1 cellular context compared by ENCODE assay signal in genomic region chrX:43693602-43694406, GRCh38.
TF ChIP-seq lines count a peak whose summit lies in the region.

No MANE protein-coding gene starts in this region.

TF ChIP-seq in HepG2, 621 proteins besides CTCF, POLR2A, EP300 and RAD21 (continued from another document and continues in another):
- no peak for TF ChIP-seq ZNF883 (CRISPR knock-in tag; IDR thresholded peaks at IDR 0.05; ENCODE audit: not compliant biosample characterization)
- TF ChIP-seq EHMT2 (IDR thresholded peaks at IDR 0.05; ENCODE audit: borderline replicate concordance, low read depth, low read length) = no peak; the same call in 1 of the 2 replicates
- TF ChIP-seq CREB1 (IDR thresholded peaks at IDR 0.05) = no peak
- TF ChIP-seq CREB1 (CRISPR knock-in tag; IDR thresholded peaks at IDR 0.05) = 0 out of 2 replicates have a peak, but pooled peaks have one; percentile 54
- no peak for TF ChIP-seq MLX (CRISPR knock-in tag; IDR thresholded peaks at IDR 0.05)
- no peak for TF ChIP-seq ZNF33A (CRISPR knock-in tag; IDR thresholded peaks at IDR 0.05; ENCODE audit: borderline replicate concordance)
- no peak for TF ChIP-seq ZNF460 (CRISPR knock-in tag; IDR thresholded peaks at IDR 0.05; ENCODE audit: borderline replicate concordance)
- peak; percentile 59 for TF ChIP-seq TCF7 (IDR thresholded peaks at IDR 0.05; ENCODE audit: low read depth)
- TF ChIP-seq ZFP91 (CRISPR knock-in tag; IDR thresholded peaks at IDR 0.05; ENCODE audit: borderline replicate concordance) = 0 out of 2 replicates have a peak, but pooled peaks have one; percentile 42
- 0 out of 2 replicates have a peak, but pooled peaks have one; percentile 55 for TF ChIP-seq SPEN (CRISPR knock-in tag; IDR thresholded peaks at IDR 0.05; ENCODE audit: low read depth)
- TF ChIP-seq MTF1 (CRISPR knock-in tag; IDR thresholded peaks at IDR 0.05) = no peak
- TF ChIP-seq NCOA5 (CRISPR knock-in tag; IDR thresholded peaks at IDR 0.05) = no peak
- TF ChIP-seq ISL2 (CRISPR knock-in tag; IDR thresholded peaks at IDR 0.05) = peak; percentile 84
- no peak; the same call in 1 of the 2 replicates for TF ChIP-seq SOX13 (IDR thresholded peaks at IDR 0.05)
- TF ChIP-seq SOX13 (CRISPR knock-in tag; conservative IDR thresholded peaks at IDR 0.05 in 1 of 2, IDR thresholded peaks at IDR 0.05 in 1 of 2) = peak in 1 of 2 experiments; percentile 80; a peak in 2 of 4 replicates
- TF ChIP-seq, protein P1, sequence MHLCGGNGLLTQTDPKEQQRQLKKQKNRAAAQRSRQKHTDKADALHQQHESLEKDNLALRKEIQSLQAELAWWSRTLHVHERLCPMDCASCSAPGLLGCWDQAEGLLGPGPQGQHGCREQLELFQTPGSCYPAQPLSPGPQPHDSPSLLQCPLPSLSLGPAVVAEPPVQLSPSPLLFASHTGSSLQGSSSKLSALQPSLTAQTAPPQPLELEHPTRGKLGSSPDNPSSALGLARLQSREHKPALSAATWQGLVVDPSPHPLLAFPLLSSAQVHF (CRISPR knock-in tag; IDR thresholded peaks at IDR 0.05) = no peak
- peak; percentile 88 for TF ChIP-seq NCOA2 (CRISPR knock-in tag; IDR thresholded peaks at IDR 0.05)
- peak; percentile 87 for TF ChIP-seq ZEB1 (IDR thresholded peaks at IDR 0.05; ENCODE audit: insufficient replicate concordance, low read depth)
- no peak for TF ChIP-seq ZNF280D (CRISPR knock-in tag; IDR thresholded peaks at IDR 0.05)
- TF ChIP-seq ZNF629 (CRISPR knock-in tag; conservative IDR thresholded peaks at IDR 0.05) = no peak
- TF ChIP-seq NFATC3 (CRISPR knock-in tag; IDR thresholded peaks at IDR 0.05) = no peak
- TF ChIP-seq BCL6 (CRISPR knock-in tag; IDR thresholded peaks at IDR 0.05) = peak; percentile 72; the same call in 1 of the 2 replicates
- TF ChIP-seq PAF1 (CRISPR knock-in tag; IDR thresholded peaks at IDR 0.05) = no peak
- TF ChIP-seq ZNF710 (CRISPR knock-in tag; IDR thresholded peaks at IDR 0.05; ENCODE audit: borderline replicate concordance) = peak; percentile 51; the same call in 1 of the 2 replicates
- no peak for TF ChIP-seq ZNF343 (CRISPR knock-in tag; IDR thresholded peaks at IDR 0.05)
- TF ChIP-seq FOXA1 (IDR thresholded peaks at IDR 0.05) = no peak
- TF ChIP-seq FOXA1 (CRISPR knock-in tag; IDR thresholded peaks at IDR 0.05) = peak; percentile 34; the same call in 1 of the 2 replicates
- TF ChIP-seq, protein P2, sequence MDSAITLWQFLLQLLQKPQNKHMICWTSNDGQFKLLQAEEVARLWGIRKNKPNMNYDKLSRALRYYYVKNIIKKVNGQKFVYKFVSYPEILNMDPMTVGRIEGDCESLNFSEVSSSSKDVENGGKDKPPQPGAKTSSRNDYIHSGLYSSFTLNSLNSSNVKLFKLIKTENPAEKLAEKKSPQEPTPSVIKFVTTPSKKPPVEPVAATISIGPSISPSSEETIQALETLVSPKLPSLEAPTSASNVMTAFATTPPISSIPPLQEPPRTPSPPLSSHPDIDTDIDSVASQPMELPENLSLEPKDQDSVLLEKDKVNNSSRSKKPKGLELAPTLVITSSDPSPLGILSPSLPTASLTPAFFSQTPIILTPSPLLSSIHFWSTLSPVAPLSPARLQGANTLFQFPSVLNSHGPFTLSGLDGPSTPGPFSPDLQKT (CRISPR knock-in tag; IDR thresholded peaks at IDR 0.05; ENCODE audit: borderline replicate concordance) = no peak
- peak; percentile 71 for TF ChIP-seq SAP130 (CRISPR knock-in tag; IDR thresholded peaks at IDR 0.05; ENCODE audit: low read depth)
- TF ChIP-seq ZNF614 (CRISPR knock-in tag; IDR thresholded peaks at IDR 0.05; ENCODE audit: borderline replicate concordance) = no peak
- TF ChIP-seq, protein P3, sequence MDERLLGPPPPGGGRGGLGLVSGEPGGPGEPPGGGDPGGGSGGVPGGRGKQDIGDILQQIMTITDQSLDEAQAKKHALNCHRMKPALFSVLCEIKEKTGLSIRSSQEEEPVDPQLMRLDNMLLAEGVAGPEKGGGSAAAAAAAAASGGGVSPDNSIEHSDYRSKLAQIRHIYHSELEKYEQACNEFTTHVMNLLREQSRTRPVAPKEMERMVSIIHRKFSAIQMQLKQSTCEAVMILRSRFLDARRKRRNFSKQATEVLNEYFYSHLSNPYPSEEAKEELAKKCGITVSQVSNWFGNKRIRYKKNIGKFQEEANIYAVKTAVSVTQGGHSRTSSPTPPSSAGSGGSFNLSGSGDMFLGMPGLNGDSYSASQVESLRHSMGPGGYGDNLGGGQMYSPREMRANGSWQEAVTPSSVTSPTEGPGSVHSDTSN (CRISPR knock-in tag; IDR thresholded peaks at IDR 0.05) = no peak
- TF ChIP-seq THAP9 (CRISPR knock-in tag; IDR thresholded peaks at IDR 0.05; ENCODE audit: borderline replicate concordance) = no peak
- TF ChIP-seq MIXL1 (CRISPR knock-in tag; IDR thresholded peaks at IDR 0.05) = 0 out of 2 replicates have a peak, but pooled peaks have one; percentile 45
- TF ChIP-seq ZBTB21 (CRISPR knock-in tag; IDR thresholded peaks at IDR 0.05) = no peak
- TF ChIP-seq ARNT2 (CRISPR knock-in tag; IDR thresholded peaks at IDR 0.05; ENCODE audit: low read depth) = 0 out of 2 replicates have a peak, but pooled peaks have one; percentile 28
- TF ChIP-seq, protein P4, sequence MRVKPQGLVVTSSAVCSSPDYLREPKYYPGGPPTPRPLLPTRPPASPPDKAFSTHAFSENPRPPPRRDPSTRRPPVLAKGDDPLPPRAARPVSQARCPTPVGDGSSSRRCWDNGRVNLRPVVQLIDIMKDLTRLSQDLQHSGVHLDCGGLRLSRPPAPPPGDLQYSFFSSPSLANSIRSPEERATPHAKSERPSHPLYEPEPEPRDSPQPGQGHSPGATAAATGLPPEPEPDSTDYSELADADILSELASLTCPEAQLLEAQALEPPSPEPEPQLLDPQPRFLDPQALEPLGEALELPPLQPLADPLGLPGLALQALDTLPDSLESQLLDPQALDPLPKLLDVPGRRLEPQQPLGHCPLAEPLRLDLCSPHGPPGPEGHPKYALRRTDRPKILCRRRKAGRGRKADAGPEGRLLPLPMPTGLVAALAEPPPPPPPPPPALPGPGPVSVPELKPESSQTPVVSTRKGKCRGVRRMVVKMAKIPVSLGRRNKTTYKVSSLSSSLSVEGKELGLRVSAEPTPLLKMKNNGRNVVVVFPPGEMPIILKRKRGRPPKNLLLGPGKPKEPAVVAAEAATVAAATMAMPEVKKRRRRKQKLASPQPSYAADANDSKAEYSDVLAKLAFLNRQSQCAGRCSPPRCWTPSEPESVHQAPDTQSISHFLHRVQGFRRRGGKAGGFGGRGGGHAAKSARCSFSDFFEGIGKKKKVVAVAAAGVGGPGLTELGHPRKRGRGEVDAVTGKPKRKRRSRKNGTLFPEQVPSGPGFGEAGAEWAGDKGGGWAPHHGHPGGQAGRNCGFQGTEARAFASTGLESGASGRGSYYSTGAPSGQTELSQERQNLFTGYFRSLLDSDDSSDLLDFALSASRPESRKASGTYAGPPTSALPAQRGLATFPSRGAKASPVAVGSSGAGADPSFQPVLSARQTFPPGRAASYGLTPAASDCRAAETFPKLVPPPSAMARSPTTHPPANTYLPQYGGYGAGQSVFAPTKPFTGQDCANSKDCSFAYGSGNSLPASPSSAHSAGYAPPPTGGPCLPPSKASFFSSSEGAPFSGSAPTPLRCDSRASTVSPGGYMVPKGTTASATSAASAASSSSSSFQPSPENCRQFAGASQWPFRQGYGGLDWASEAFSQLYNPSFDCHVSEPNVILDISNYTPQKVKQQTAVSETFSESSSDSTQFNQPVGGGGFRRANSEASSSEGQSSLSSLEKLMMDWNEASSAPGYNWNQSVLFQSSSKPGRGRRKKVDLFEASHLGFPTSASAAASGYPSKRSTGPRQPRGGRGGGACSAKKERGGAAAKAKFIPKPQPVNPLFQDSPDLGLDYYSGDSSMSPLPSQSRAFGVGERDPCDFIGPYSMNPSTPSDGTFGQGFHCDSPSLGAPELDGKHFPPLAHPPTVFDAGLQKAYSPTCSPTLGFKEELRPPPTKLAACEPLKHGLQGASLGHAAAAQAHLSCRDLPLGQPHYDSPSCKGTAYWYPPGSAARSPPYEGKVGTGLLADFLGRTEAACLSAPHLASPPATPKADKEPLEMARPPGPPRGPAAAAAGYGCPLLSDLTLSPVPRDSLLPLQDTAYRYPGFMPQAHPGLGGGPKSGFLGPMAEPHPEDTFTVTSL (CRISPR knock-in tag; IDR thresholded peaks at IDR 0.05; ENCODE audit: borderline replicate concordance) = peak; percentile 91; the same call in 1 of the 2 replicates
- no peak for TF ChIP-seq RFX5 (IDR thresholded peaks at IDR 0.05; ENCODE audit: low read depth, low read length)
- no peak for TF ChIP-seq TRIM24 (CRISPR knock-in tag; IDR thresholded peaks at IDR 0.05)
